Comparison of ENCODE assay signal across 9 cellular contexts in the genomic region with DNA sequence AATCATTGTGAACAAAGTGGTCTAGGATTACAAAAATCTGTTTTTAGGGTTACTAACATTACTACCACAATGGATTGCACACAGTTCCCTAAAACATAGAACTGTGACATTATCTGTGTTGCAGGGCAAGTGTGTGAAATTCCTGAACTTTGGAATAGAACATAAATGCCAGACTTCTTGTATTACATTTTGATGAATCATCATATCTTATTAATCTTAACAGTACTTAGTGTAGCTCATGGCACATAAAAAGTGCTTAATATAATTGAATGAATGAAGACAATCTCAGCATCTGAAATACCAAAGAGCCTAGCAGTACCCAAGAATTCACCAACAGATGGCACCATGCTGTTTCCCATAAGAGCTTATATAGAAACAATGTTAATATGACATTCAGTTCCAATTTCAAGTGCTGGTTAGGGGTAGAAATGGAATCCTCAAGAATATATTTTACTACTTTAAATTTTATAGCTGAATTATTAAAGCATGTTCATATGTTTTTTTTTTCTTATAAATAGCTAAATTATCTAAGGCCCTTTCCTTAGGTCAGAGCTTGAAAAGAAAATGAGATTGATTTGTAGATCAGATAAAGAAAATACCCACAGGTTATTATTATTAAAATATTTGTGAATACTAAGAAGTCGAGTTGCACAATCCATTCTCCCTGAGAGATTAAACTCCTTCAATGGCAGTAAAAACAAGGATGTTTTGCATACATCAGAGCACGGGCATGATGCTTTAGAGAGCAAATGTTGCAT. TPM values are rescaled to one million over a fixed set of nuclear protein-coding genes. Genes with fewer than 3 reads are reported as not detected.
A peak's percentile ranks its signal among the peaks of the same experiment; 100 is the strongest.
DNase-seq lines count a peak whose midpoint lies in the region; ATAC-seq, FAIRE-seq and TF ChIP-seq lines count a peak whose summit lies in the region.
"Had no signal": no experiment of that assay in that cellular context is flagged by ENCODE, and none has a peak within 500 bp of the region (broad histone marks: within the 10 kb centered on the region; RNA-seq: fewer than 3 reads in every experiment).

No MANE protein-coding gene starts in this region.

- no peak overlapping the region for H3K4me3 ChIP-seq in coronary artery
- no peak overlapping the region for H3K4me3 ChIP-seq in mesendoderm (ENCODE audit: low read length)

- H3K4ac ChIP-seq in mesendoderm (ENCODE audit: low read depth, low read length): no peak overlapping the region

- H3K4me1 ChIP-seq in mesendoderm (ENCODE audit: control insufficient read depth, low read depth, low read length): no peaks in the 10 kb centered on the region

- no peaks in the 10 kb centered on the region for H3K79me1 ChIP-seq in mesendoderm (ENCODE audit: low read length)

- peak; percentile 2 for DNase-seq in EL
- peak; percentile 8 for DNase-seq in H54 (ENCODE audit: insufficient read length, low spot score)
- DNase-seq in NCI-H510A (lab: John Stamatoyannopoulos, UW): peak; percentile 0
- no peak for DNase-seq in coronary artery (ENCODE audit: low spot score)
- peak; percentile 51 for DNase-seq in mesendoderm
- DNase-seq in NCI-H1436 treated with DMSO at 0.1 percent for 48 hours (lab: John Stamatoyannopoulos, UW): no peak
- DNase-seq in stimulated activated CD4-positive, alpha-beta T cell treated with anti-CD3 and anti-CD28 coated beads, Interleukin-2, amount 100 ng/mL, for 48 hours: no peak
- DNase-seq: activated B cell treated with CpG ODN at 0.5 μM for 24 hours had no signal

- no peak overlapping the region for H2BK120ac ChIP-seq in mesendoderm (ENCODE audit: low read depth, low read length)

- H2BK5ac ChIP-seq in mesendoderm (ENCODE audit: low read length): no peak overlapping the region

- no peak overlapping the region for H4K8ac ChIP-seq in mesendoderm (ENCODE audit: low read depth, low read length)

- no peak overlapping the region for H3K9ac ChIP-seq in mesendoderm (ENCODE audit: low read length)

- TF ChIP-seq POLR2A in H54 (IDR thresholded peaks at IDR 0.05; ENCODE audit: low read depth, low read length): no peak

- H3K27me3 ChIP-seq in mesendoderm (ENCODE audit: insufficient read depth, low read length, poor library complexity): no peaks in the 10 kb centered on the region

- TF ChIP-seq CTCF in coronary artery (IDR thresholded peaks at IDR 0.05): peak; percentile 38

- H3K36me3 ChIP-seq in mesendoderm (ENCODE audit: control insufficient read depth, insufficient read depth, low read length): no peaks in the 10 kb centered on the region

- ATAC-seq in HG03045 (IDR thresholded peaks at IDR 0.05; ENCODE audit: unreplicated experiment): no peak

- no peak overlapping the region for H3K4me2 ChIP-seq in mesendoderm (ENCODE audit: low read length)

- no peak overlapping the region for H3K18ac ChIP-seq in mesendoderm (ENCODE audit: low read length)

- no peak overlapping the region for H2AK5ac ChIP-seq in mesendoderm (ENCODE audit: low read length)

- H4K5ac ChIP-seq in mesendoderm (ENCODE audit: low read length): no peak overlapping the region

- FAIRE-seq in H54 (lab: Jason Lieb, UNC): no peak

- WGBS in mesendoderm (ENCODE audit: extremely low coverage, insufficient coverage, low lambda C conversion rate): no CpG with 5 or more reads among the region's 2 CpGs

- H3K23ac ChIP-seq in mesendoderm (ENCODE audit: low read length): no peak overlapping the region

- H3K79me2 ChIP-seq in mesendoderm (ENCODE audit: control insufficient read depth, insufficient read depth, low read length): no peaks in the 10 kb centered on the region

- H3K27ac ChIP-seq in coronary artery: no peak overlapping the region
- H3K27ac ChIP-seq in mesendoderm (ENCODE audit: low read depth, low read length): no peak overlapping the region

- no peak overlapping the region for H2BK15ac ChIP-seq in mesendoderm (replicated peaks; ENCODE audit: low read depth)

- H3K56ac ChIP-seq in mesendoderm (ENCODE audit: low read length): no peak overlapping the region

RNA-seq across cellular contexts. Expression of gene SHISA3, which starts 25.8 kb away (rescaled TPM):
- polyA plus RNA-seq in mesendoderm (2013, experiment 1 of 2): 0.86 TPM
- 0.78 TPM for polyA plus RNA-seq in mesendoderm (2013, experiment 2 of 2)

Comparison
In these comparisons a context has a peak if more than half of its experiments do, and no peak if none do; other contexts are left out.
1. DNase-seq: peak in EL (single experiment), H54 (single experiment), NCI-H510A (single experiment) and mesendoderm (single experiment); none in coronary artery (single experiment), NCI-H1436 treated with DMSO at 0.1 percent for 48 hours (single experiment) and stimulated activated CD4-positive, alpha-beta T cell treated with anti-CD3 and anti-CD28 coated beads, Interleukin-2, amount 100 ng/mL, for 48 hours (0 of 2).